8 cellular contexts compared by ENCODE assay signal in the genomic region with DNA sequence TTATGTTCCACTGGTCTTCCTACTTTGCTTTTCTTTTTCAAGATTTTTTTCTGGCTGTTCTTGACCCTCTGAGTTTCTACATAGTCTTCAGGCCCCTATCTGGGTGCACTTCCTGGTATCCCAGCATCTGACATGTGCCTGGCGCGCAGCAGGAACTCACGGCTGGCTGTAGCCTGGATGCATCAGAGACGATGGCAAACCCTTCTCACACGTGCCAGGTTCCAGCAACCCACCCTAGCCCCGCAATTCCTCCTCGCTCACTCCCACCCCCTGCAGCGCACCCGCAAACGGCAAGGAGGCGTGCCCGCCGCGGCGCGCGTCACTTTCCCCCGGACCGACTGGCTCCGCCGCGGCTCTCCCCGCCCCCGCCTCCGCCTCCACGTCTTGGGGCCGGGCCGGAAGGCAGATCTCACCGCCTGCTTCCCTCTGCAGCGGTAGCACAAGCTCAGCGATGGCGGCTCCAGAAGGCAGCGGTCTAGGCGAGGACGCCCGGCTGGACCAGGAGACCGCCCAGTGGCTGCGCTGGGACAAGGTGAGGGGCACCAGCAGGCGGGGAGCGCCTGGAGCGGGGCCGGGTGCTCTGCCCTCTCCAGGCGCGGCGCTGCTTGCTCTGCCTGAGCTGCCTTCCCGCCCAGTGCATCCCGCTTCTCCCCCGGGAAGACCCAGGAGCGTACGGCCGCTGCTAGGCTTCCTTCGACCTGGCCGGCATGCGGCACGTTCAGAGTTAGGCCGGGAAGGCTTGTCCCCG. TPM values are rescaled to one million over a fixed set of nuclear protein-coding genes. Genes with fewer than 3 reads are reported as not detected.
DNase-seq lines count a peak whose midpoint lies in the region; ATAC-seq, FAIRE-seq and TF ChIP-seq lines count a peak whose summit lies in the region.

A gene (plus strand): TSS at position 405 of the 748 bp plus-strand sequence. CDS start 47 bp downstream, at position 452.

- H3K27ac ChIP-seq in uterus = peak within 1 kb of the TSS; percentile 84 to 86

- no peaks in the 10 kb centered on the region for H3K27me3 ChIP-seq in uterus

- peak; percentile 97 for TF ChIP-seq POLR2A in GM12892 (IDR thresholded peaks at IDR 0.05; ENCODE audit: low read depth, low read length)
- peak; percentile 81 to 82 for TF ChIP-seq POLR2A in uterus (IDR thresholded peaks at IDR 0.05)

- peak; percentile 94 for FAIRE-seq in GM12892 (lab: Jason Lieb, UNC)

- H3K36me3 ChIP-seq in uterus = no peaks in the 10 kb centered on the region

- H3K9me3 ChIP-seq in uterus = no peaks in the 10 kb centered on the region

- H3K4me3 ChIP-seq in uterus = peak within 1 kb of the TSS; percentile 69 to 95

- ATAC-seq in HG02678 (IDR thresholded peaks at IDR 0.05; ENCODE audit: unreplicated experiment) (peak; percentile 97), left ventricle myocardium superior (peak; percentile 97)

- H3K4me1 ChIP-seq in uterus = peaks cover 0 to 12% of the 10 kb centered on the region in 2 donors

- peak; percentile 88 for DNase-seq in GM12892 (ENCODE audit: insufficient read length)
- DNase-seq in NCI-H128 (lab: John Stamatoyannopoulos, UW; ENCODE audit: unreplicated experiment) = peak; percentile 3
- DNase-seq in amniotic stem cell (lab: John Stamatoyannopoulos, UW) = peak; percentile 60
- DNase-seq in left ventricle myocardium superior = peak; percentile 95
- DNase-seq in pulmonary artery endothelial cell (ENCODE audit: low read depth, low spot score) = peak; percentile 56
- DNase-seq in uterus = peak; percentile 81 to 87

- intact Hi-C loops in T-helper 1 cell treated with Interleukin-12 subunit alpha and Interleukin-12 subunit beta and Interleukin-4 antibody, amounts not matched to agents 30 ng/mL and 1 ng/mL, for 36 hours (cut with micrococcal nuclease) = loop anchor here (1.0 to 5.0 kb wide), 11 partner anchors 10 to 1539 kb away; a partner anchor contains a TSS
- intact Hi-C loops in left ventricle myocardium superior (cut with micrococcal nuclease) (no loop called here), uterus (cut with DNase I; ENCODE audit: low total_unique reads) (no loop called here)

- TF ChIP-seq CTCF in uterus (IDR thresholded peaks at IDR 0.05) = peak in 1 of 4 experiments; percentile 34

RNA-seq across cellular contexts. Expression of the gene that starts here (rescaled TPM):
- polyA plus RNA-seq in GM12892 (2012; ENCODE audit: missing spikeins) = 25.6 TPM
- total RNA-seq in T-helper 1 cell treated with Interleukin-12 subunit alpha and Interleukin-12 subunit beta and Interleukin-4 antibody, amounts not matched to agents 30 ng/mL and 1 ng/mL, for 36 hours = 36.2 and 39.8 TPM in 2 replicates
- 12.8 TPM for total RNA-seq in left ventricle myocardium superior
- 47.8 and 66.0 TPM in 2 replicates for total RNA-seq in pulmonary artery endothelial cell
- 10 to 100 TPM; 37.4 to 45.6 (median 39.9) TPM for total RNA-seq in uterus

Comparison
In these comparisons a context has a peak if more than half of its experiments do, and no peak if none do; other contexts are left out.
1. Peak in every context shown above with its lines: DNase-seq, ATAC-seq, H3K4me3 ChIP-seq and H3K27ac ChIP-seq.
2. DNase-seq: peak in every context shown above with its lines; median percentile 95 in left ventricle myocardium superior; 88 in GM12892; 84 in uterus; 60 in amniotic stem cell; 56 in pulmonary artery endothelial cell; 3 in NCI-H128.